In genomic region chr19:11239377-11240000, GRCh38 we compare ENCODE assay signal across 1 cellular context.
TF ChIP-seq lines count a peak whose summit lies in the region.

A gene with protein sequence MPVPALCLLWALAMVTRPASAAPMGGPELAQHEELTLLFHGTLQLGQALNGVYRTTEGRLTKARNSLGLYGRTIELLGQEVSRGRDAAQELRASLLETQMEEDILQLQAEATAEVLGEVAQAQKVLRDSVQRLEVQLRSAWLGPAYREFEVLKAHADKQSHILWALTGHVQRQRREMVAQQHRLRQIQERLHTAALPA (plus strand): TSS chr19:11239619. CDS start chr19:11239638, 19 bp downstream.

TF ChIP-seq in H1, 55 proteins besides CTCF, POLR2A, EP300 and RAD21:
- TF ChIP-seq SIN3A (conservative IDR thresholded peaks at IDR 0.05 in 1 of 2, IDR thresholded peaks at IDR 0.05 in 1 of 2; ENCODE audit: low read depth in 1 of 2, low read length in 2 of 2) = no peak
- TF ChIP-seq BCL11A (IDR thresholded peaks at IDR 0.05; ENCODE audit: low read depth in 2 of 2, low read length in 2 of 2) = no peak
- TF ChIP-seq PHF8 (conservative IDR thresholded peaks at IDR 0.05; ENCODE audit: low read depth, low read length) = no peak
- TF ChIP-seq HDAC6 (IDR thresholded peaks at IDR 0.05; ENCODE audit: low read depth, low read length) = no peak
- TF ChIP-seq TEAD4 (IDR thresholded peaks at IDR 0.05; ENCODE audit: low read depth, low read length) = no peak
- no peak for TF ChIP-seq CBX5 (IDR thresholded peaks at IDR 0.05; ENCODE audit: low read depth, low read length)
- TF ChIP-seq TBP (IDR thresholded peaks at IDR 0.05; ENCODE audit: low read depth, low read length) = no peak
- no peak for TF ChIP-seq CEBPB (IDR thresholded peaks at IDR 0.05; ENCODE audit: low read depth, low read length)
- no peak for TF ChIP-seq ATF3 (IDR thresholded peaks at IDR 0.05; ENCODE audit: insufficient read depth, low read depth, low read length)
- no peak for TF ChIP-seq BRCA1 (IDR thresholded peaks at IDR 0.05; ENCODE audit: low read depth, low read length)
- no peak for TF ChIP-seq BACH1 (IDR thresholded peaks at IDR 0.05; ENCODE audit: low read length)
- TF ChIP-seq SIRT6 (IDR thresholded peaks at IDR 0.05; ENCODE audit: low read length) = no peak
- TF ChIP-seq RXRA (IDR thresholded peaks at IDR 0.05; ENCODE audit: insufficient read depth, low read depth, low read length) = no peak
- TF ChIP-seq, protein P1, sequence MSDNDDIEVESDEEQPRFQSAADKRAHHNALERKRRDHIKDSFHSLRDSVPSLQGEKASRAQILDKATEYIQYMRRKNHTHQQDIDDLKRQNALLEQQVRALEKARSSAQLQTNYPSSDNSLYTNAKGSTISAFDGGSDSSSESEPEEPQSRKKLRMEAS (IDR thresholded peaks at IDR 0.05) = no peak
- no peak for TF ChIP-seq GABPA (IDR thresholded peaks at IDR 0.05; ENCODE audit: borderline replicate concordance, insufficient read depth, low read length)
- no peak for TF ChIP-seq SP4 (IDR thresholded peaks at IDR 0.05; ENCODE audit: low read length)
- no peak for TF ChIP-seq SIX5 (IDR thresholded peaks at IDR 0.05; ENCODE audit: low read depth, low read length)
- no peak for TF ChIP-seq KDM1A (IDR thresholded peaks at IDR 0.05; ENCODE audit: borderline replicate concordance, low read length)
- TF ChIP-seq ATF2 (IDR thresholded peaks at IDR 0.05; ENCODE audit: low read length) = no peak
- no peak for TF ChIP-seq FOSL1 (IDR thresholded peaks at IDR 0.05; ENCODE audit: insufficient read depth, low read depth, low read length)
TF ChIP-seq in H1: peak in this region for 0.
